ENCODE assay signal across 9 cellular contexts in the genomic region with DNA sequence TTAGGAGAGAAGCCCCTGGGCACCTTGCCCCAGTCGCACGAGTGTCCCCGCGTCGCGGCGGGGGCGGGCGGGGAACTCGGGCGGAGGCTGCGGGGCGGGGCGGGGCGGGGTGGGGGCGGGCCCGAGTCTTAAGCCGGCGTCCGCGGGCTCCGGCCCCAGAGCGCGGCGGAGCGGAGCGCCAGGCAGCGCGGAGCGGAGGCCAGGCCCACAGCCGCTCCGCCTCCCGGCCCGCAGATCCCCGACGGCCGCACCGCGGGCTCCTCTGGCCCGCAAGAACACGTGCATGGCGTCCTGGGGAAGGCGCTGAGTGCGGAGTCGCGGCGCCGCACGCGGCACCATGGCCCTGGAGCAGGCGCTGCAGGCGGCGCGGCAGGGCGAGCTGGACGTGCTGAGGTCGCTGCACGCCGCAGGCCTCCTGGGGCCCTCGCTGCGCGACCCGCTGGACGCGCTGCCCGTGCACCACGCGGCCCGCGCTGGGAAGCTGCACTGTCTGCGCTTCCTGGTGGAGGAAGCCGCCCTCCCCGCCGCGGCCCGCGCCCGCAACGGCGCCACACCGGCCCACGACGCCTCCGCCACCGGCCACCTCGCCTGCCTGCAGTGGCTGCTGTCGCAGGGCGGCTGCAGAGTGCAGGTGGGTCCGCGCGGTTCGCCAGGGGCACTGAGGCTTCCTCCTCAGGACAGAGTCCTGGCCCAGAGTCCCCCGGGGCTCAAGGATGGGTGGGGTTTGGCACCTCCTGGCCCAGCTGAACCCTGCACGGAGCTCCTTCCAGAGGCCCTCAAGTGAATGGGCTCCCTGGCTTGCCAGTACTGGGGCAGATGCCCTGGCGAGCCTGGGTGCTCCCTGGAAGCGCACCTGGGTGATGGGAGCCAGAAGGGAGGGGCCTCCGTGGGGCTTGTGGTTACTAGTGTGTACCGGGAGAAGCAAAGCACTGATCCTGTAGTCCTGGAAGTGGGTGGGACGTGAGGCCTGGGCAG. TPM values are rescaled to one million over a fixed set of nuclear protein-coding genes. Genes with fewer than 3 reads are reported as not detected.
DNase-seq lines count a peak whose midpoint lies in the region; ATAC-seq, FAIRE-seq and TF ChIP-seq lines count a peak whose summit lies in the region.
"Had no signal": no experiment of that assay in that cellular context is flagged by ENCODE, and none has a peak within 500 bp of the region (broad histone marks: within the 10 kb centered on the region; RNA-seq: fewer than 3 reads in every experiment).

A gene with protein sequence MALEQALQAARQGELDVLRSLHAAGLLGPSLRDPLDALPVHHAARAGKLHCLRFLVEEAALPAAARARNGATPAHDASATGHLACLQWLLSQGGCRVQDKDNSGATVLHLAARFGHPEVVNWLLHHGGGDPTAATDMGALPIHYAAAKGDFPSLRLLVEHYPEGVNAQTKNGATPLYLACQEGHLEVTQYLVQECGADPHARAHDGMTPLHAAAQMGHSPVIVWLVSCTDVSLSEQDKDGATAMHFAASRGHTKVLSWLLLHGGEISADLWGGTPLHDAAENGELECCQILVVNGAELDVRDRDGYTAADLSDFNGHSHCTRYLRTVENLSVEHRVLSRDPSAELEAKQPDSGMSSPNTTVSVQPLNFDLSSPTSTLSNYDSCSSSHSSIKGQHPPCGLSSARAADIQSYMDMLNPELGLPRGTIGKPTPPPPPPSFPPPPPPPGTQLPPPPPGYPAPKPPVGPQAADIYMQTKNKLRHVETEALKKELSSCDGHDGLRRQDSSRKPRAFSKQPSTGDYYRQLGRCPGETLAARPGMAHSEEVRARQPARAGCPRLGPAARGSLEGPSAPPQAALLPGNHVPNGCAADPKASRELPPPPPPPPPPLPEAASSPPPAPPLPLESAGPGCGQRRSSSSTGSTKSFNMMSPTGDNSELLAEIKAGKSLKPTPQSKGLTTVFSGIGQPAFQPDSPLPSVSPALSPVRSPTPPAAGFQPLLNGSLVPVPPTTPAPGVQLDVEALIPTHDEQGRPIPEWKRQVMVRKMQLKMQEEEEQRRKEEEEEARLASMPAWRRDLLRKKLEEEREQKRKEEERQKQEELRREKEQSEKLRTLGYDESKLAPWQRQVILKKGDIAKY (plus strand): TSS at position 158 of the 975 bp plus-strand sequence. CDS start 180 bp downstream, at position 338.

- POLR2A ChIA-PET in K562 (lab: Yijun Ruan, JAX) = interaction anchor here (0.6 to 0.7 kb wide), 2 partner anchors 11 to 14 kb away, joined by 3 read pairs; no protein-coding TSS in a partner anchor

- WGBS in HUES64 = 10% methylated on average over 99 of the region's 99 CpGs
- WGBS in K562 (ENCODE audit: insufficient coverage, low coverage, missing lambda C conversion rate) = 14% methylated on average over 59 of the region's 99 CpGs

- H4K20me1 ChIP-seq in K562 (replicated peaks; ENCODE audit: control insufficient read depth, insufficient read depth, low read length) = peaks cover 49% of the 10 kb centered on the region

- H3K4me3 Mint-ChIP-seq in naive B cell = peak within 1 kb of the TSS; percentile 43 to 84 (median 71)

- CTCF ChIA-PET in K562 (lab: Yijun Ruan, JAX; ENCODE audit: low intra/inter-chr PET ratio) = interaction anchor here (0.6 to 1.2 kb wide), 2 partner anchors 12 to 62 kb away, joined by 3 to 5 read pairs; no protein-coding TSS in a partner anchor

- no peak for TF ChIP-seq RAD21 in K562 (CRISPR knock-in tag; conservative IDR thresholded peaks at IDR 0.05 in 1 of 2, IDR thresholded peaks at IDR 0.05 in 1 of 2)

- no peaks in the 10 kb centered on the region for H3K9me1 ChIP-seq in K562 (ENCODE audit: control insufficient read depth, insufficient read depth, low read length)

- peaks cover 10 to 30% (median 17%) of the 10 kb centered on the region in 3 donors for H3K4me1 Mint-ChIP-seq in naive B cell

- ATAC-seq in K562 = peak; percentile 75
- ATAC-seq in naive B cell (ENCODE audit: low read depth in 2 of 2) = peak; percentile 28 to 47
- ATAC-seq in GM18519 (IDR thresholded peaks at IDR 0.05; ENCODE audit: low FRiP score, unreplicated experiment) = no peak
- ATAC-seq in GM18873 (IDR thresholded peaks at IDR 0.05; ENCODE audit: low FRiP score, unreplicated experiment) = no peak

- TF ChIP-seq CTCF in C4-2B (conservative IDR thresholded peaks at IDR 0.05) = no peak
- TF ChIP-seq CTCF in K562 (IDR thresholded peaks at IDR 0.05 in 2 of 3, conservative IDR thresholded peaks at IDR 0.05 in 1 of 3; ENCODE audit: insufficient read depth in 2 of 3, low read depth in 1 of 3, low read length in 3 of 3) = no peak

- no peak for TF ChIP-seq EP300 in K562 (IDR thresholded peaks at IDR 0.05; ENCODE audit: low read length)

- no peaks in the 10 kb centered on the region for H3K79me2 ChIP-seq in K562 (ENCODE audit: control insufficient read depth, insufficient read depth, low read length)

- H3K9me3 Mint-ChIP-seq in naive B cell = peaks cover 0 to 4% (median 0%) of the 10 kb centered on the region in 7 donors

- H3K9me3 ChIP-seq in HUES64 (ENCODE audit: insufficient read depth, low read depth, low read length) = no peaks in the 10 kb centered on the region
- no peaks in the 10 kb centered on the region for H3K9me3 ChIP-seq in K562 (replicated peaks; ENCODE audit: control insufficient read depth, insufficient read depth, low read depth, low read length)

- peak within 1 kb of the TSS in 1 of 6 donors; percentile 27 for H3K27ac Mint-ChIP-seq in naive B cell

- H3K27me3 ChIP-seq in HUES64 (ENCODE audit: insufficient read depth, low read length) (peaks cover 81% of the 10 kb centered on the region), K562 (ENCODE audit: control insufficient read depth in 2 of 2, insufficient read depth in 2 of 2, low read length in 2 of 2) (peaks cover 26 to 56% of the 10 kb centered on the region in 2 experiments; a peak in 3 of 5 replicates)

- H3K9ac ChIP-seq in HUES64 (ENCODE audit: low read depth, low read length) (no peak within 1 kb of the TSS; the same call in 1 of the 2 replicates), K562 (ENCODE audit: insufficient read depth in 1 of 2, low read depth in 2 of 2, low read length in 2 of 2) (peak within 1 kb of the TSS in 1 of 2 experiments; percentile 76; a peak in 3 of 4 replicates)

- in situ Hi-C loops in K562 (cut with MboI) = no loop called here

- DNase-seq in K562 (ENCODE audit: extremely low read depth in 1 of 4, low spot score in 3 of 4) (peak; percentile 67 to 95 (median 92)), naive B cell (no peak), LoVo (ENCODE audit: low spot score) (no peak), COLO829 (ENCODE audit: low spot score) (no peak)
- DNase-seq: activated CD4-positive, alpha-beta T cell treated with anti-CD3 and anti-CD28 coated beads for 48 hours had no signal

- TF ChIP-seq POLR2A in K562 (conservative IDR thresholded peaks at IDR 0.05) = no peak

- FAIRE-seq in K562 (lab: Jason Lieb, UNC) = no peak

- H2AFZ ChIP-seq in K562 (ENCODE audit: low read depth, low read length) = peak within 1 kb of the TSS; percentile 79

- BruUV-seq in K562 (replicated peaks; lab: Mats Ljungman, UMichigan) = no TSS peak

- no peaks in the 10 kb centered on the region for H3K36me3 ChIP-seq in HUES64 (ENCODE audit: insufficient read depth, low read length)
- no peaks in the 10 kb centered on the region for H3K36me3 ChIP-seq in K562 (ENCODE audit: control insufficient read depth, insufficient read depth, low read length)

- intact Hi-C loops in K562 (cut with micrococcal nuclease) = no loop called here

- H3K4me2 ChIP-seq in K562 (ENCODE audit: insufficient read depth, low read length) = peak within 1 kb of the TSS; percentile 67

- H3K4me1 ChIP-seq in HUES64 (ENCODE audit: insufficient read depth, low read length) (0 out of 2 replicates have a peak, but pooled peaks cover 4% of the 10 kb centered on the region), K562 (replicated peaks in 1 of 2; ENCODE audit: control insufficient read depth in 2 of 2, insufficient read depth in 2 of 2, low read length in 2 of 2) (peaks cover 45 to 76% of the 10 kb centered on the region in 2 experiments)

- peak within 1 kb of the TSS; percentile 43 for H3K4me3 ChIP-seq in HUES64 (ENCODE audit: low read length)
- peak within 1 kb of the TSS; percentile 22 for H3K4me3 ChIP-seq in K562

- no peaks in the 10 kb centered on the region for H3K36me3 Mint-ChIP-seq in naive B cell

- H3K27me3 Mint-ChIP-seq in naive B cell = peaks cover 29 to 84% (median 80%) of the 10 kb centered on the region in 3 donors

- H3K27ac ChIP-seq in C4-2B (peak within 1 kb of the TSS; percentile 69; the same call in 1 of the 2 replicates), HUES64 (ENCODE audit: low read depth, low read length) (no peak within 1 kb of the TSS), K562 (ENCODE audit: extremely low read depth, low read depth, low read length) (no peak within 1 kb of the TSS)

TF ChIP-seq in K562, 482 proteins besides CTCF, POLR2A, EP300 and RAD21 (continues in another document):
- TF ChIP-seq ZFP30 (CRISPR knock-in tag; IDR thresholded peaks at IDR 0.05; ENCODE audit: borderline replicate concordance) (no peak), NR1H2 (CRISPR knock-in tag; IDR thresholded peaks at IDR 0.05) (no peak), ZNF583 (CRISPR knock-in tag; IDR thresholded peaks at IDR 0.05) (peak; percentile 72; the same call in 1 of the 2 replicates)

RNA-seq across cellular contexts. Expression of the gene that starts here (rescaled TPM):
- 5.8 TPM for polyA plus RNA-seq in HUES64 (2013, experiment 1 of 2)
- polyA plus RNA-seq in HUES64 (2013, experiment 2 of 2) = 9.5 TPM
- total RNA-seq in K562 (2011; cell fraction: chromatin; rRNA removed; ENCODE audit: low replicate concordance) = 1.6 and 6.0 TPM in 2 replicates
- total RNA-seq in K562 (2011; cell fraction: nucleolus; rRNA removed) = 4.0 and 4.7 TPM in 2 replicates
- 1.8 and 2.4 TPM in 2 replicates for total RNA-seq in K562 (2011; cell fraction: nucleoplasm; rRNA removed)
- total RNA-seq in K562 (2014; rRNA removed) (0.36 and 0.45 TPM in 2 replicates), K562 (2014; rRNA removed; fragmentation: Illumina TruSeq; extraction: Trizol) (0.07 TPM in 1 of 2 replicates, not detected in the other), K562 (2015; rRNA removed; fragmentation: Illumina TruSeq; extraction: Trizol) (0.15 TPM in 1 of 2 replicates, not detected in the other), K562 (2021) (1.2 and 1.7 TPM in 2 replicates)
- polyA plus RNA-seq in K562 (2011; rRNA removed) (0.54 and 2.9 TPM in 2 replicates), K562 (2014; fragmentation: Illumina TruSeq; extraction: Trizol) (0.07 and 0.11 TPM in 2 replicates), K562 (2014; fragmentation: Nextera tagmentation; extraction: Ambion mirVana) (not detected), K562 (2014; rRNA removed) (0.65 and 2.9 TPM in 2 replicates), naive B cell (ENCODE audit: low read depth in 6 of 6) (not detected)
- 1.2 and 1.9 TPM in 2 replicates for polyA plus RNA-seq in K562 (2011; cell fraction: cytosol; rRNA removed)
- polyA plus RNA-seq in K562 (2011; cell fraction: nucleus; rRNA removed) = 9.2 and 25.5 TPM in 2 replicates
- polyA plus RNA-seq in K562 (2012) = 2.0 and 5.0 TPM in 2 replicates
- 0.11 TPM in 1 of 2 replicates, not detected in the other for polyA minus RNA-seq in K562 (2011; rRNA and poly(A)+ RNA removed)
- polyA minus RNA-seq in K562 (2011; cell fraction: cytosol; rRNA and poly(A)+ RNA removed) = 0.95 and 3.8 TPM in 2 replicates
- 3.4 and 3.5 TPM in 2 replicates for polyA minus RNA-seq in K562 (2011; cell fraction: nucleus; rRNA and poly(A)+ RNA removed)

Comparison
In these comparisons a context has a peak if more than half of its experiments do, and no peak if none do; other contexts are left out.
1. Peak in ATAC-seq in naive B cell; RNA of the gene not detected or under 1 TPM.
2. DNase-seq: peak in K562 (4 of 4); none in naive B cell (single experiment), LoVo (single experiment) and COLO829 (single experiment).